11 cellular contexts compared by ENCODE assay signal in the genomic region with DNA sequence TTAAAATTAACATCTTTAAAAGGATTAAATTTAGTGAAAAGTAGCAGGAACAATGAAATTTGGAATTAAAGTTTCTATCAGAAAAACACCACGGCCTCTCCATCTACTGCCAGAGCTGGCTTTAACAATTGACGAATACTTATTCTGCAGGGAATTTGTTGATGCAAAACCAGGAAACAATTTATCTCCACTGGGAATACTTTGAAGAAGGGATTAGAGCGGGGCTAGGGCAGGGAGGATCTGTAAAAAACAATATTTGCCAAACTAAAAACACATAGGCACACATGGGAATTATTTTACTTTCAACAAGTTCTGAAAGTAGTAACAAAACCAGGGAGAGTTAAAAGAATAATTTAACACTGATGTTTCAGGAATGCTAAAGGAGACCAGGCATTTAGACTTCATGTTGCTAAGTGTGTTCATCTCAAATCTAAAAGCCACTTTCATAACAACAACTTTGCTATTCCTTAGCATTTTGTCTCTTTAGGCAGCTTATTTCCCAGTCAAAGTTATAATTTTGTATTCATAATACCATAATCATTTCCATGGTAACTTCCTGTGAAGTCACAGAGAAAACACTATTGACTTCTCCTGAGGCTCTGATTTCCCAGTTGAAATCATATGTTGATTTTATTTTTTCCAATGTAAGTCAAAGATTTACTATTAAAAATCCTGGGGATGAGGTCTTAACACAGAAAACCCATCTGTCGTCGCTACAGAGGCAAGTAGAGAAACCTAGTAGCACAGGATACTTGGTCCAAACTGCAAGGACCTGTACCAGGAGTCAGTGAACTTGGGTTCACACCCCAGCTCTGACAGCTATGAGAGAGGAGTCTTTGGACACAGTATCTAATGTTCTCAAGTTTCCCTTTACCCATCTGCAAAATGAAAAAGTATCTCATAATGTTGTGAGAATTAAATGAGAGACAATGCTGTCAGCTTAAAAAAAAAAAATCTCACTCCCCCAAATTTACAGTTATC.
A peak's percentile ranks its signal among the peaks of the same experiment; 100 is the strongest.
DNase-seq lines count a peak whose midpoint lies in the region; ATAC-seq and FAIRE-seq lines count a peak whose summit lies in the region.
"Had no signal": no experiment of that assay in that cellular context is flagged by ENCODE, and none has a peak within 500 bp of the region (broad histone marks: within the 10 kb centered on the region; RNA-seq: fewer than 3 reads in every experiment).

No MANE protein-coding gene starts in this region.

- DNase-seq in GM19239 (ENCODE audit: insufficient read length, low spot score), result no peak
- peak; percentile 63 for DNase-seq in adipocyte (ENCODE audit: low read depth)
- no peak for DNase-seq in right cardiac atrium
- no peak for DNase-seq in RCC 7860 (ENCODE audit: low spot score)
- no peak for DNase-seq in NCI-H1105 treated with DMSO at 0.1 percent for 48 hours (lab: John Stamatoyannopoulos, UW)
- DNase-seq: GDM1, KBM-7 had no signal

- peaks cover 4% of the 10 kb centered on the region for H3K36me3 ChIP-seq in adipocyte (ENCODE audit: control insufficient read depth, insufficient read depth, low read length, severe bottlenecking)

- 41% methylated on average over 5 of the region's 5 CpGs for WGBS in right cardiac atrium

- H3K27me3 ChIP-seq in adipocyte (replicated peaks; ENCODE audit: control insufficient read depth, insufficient read depth, low read length) (no peaks in the 10 kb centered on the region), right cardiac atrium (ENCODE audit: control insufficient read depth, insufficient read depth) (no peaks in the 10 kb centered on the region)

- H3K4me1 ChIP-seq in adipocyte (ENCODE audit: control insufficient read depth, insufficient read depth, low read length) (peaks cover 66% of the 10 kb centered on the region), right cardiac atrium (ENCODE audit: control insufficient read depth, insufficient read depth, low read length) (no peaks in the 10 kb centered on the region)

- FAIRE-seq in GM19239 (lab: Jason Lieb, UNC) (peak; percentile 61), RCC 7860 (lab: Jason Lieb, UNC) (no peak)
- FAIRE-seq: H54 had no signal

- intact Hi-C loops in right cardiac atrium (cut with DNase I), result no loop called here

- peak; percentile 52 to 69 for ATAC-seq in right cardiac atrium
- no peak for ATAC-seq in HG03108 (IDR thresholded peaks at IDR 0.05; ENCODE audit: unreplicated experiment)
- no peak for ATAC-seq in HG03025 (IDR thresholded peaks at IDR 0.05; ENCODE audit: low FRiP score, unreplicated experiment)

- H3K27ac ChIP-seq in right cardiac atrium (ENCODE audit: low read length) (peak overlapping the region; percentile 53), skin epidermis (peak overlapping the region in 13 of 21 experiments; percentile 15 to 72 (median 44))

- no peaks in the 10 kb centered on the region for H3K9me3 ChIP-seq in adipocyte (ENCODE audit: control insufficient read depth, low read length)
- H3K9me3 ChIP-seq in right cardiac atrium (ENCODE audit: control insufficient read depth, low read length), result no peaks in the 10 kb centered on the region

- peak overlapping the region; percentile 8 for H3K9ac ChIP-seq in adipocyte (ENCODE audit: low read length)

- H3K4me3 ChIP-seq in adipocyte (ENCODE audit: low read length), result peak overlapping the region; percentile 3
- H3K4me3 ChIP-seq in right cardiac atrium (ENCODE audit: low read length), result no peak overlapping the region
- no peak overlapping the region for H3K4me3 ChIP-seq in skin epidermis

Comparison
In these comparisons a context has a peak if more than half of its experiments do, and no peak if none do; other contexts are left out.
1. ATAC-seq: peak in right cardiac atrium (2 of 2); none in HG03108 (single experiment) and HG03025 (single experiment).